ENCODE assay signal across 23 cellular contexts in the genomic region with DNA sequence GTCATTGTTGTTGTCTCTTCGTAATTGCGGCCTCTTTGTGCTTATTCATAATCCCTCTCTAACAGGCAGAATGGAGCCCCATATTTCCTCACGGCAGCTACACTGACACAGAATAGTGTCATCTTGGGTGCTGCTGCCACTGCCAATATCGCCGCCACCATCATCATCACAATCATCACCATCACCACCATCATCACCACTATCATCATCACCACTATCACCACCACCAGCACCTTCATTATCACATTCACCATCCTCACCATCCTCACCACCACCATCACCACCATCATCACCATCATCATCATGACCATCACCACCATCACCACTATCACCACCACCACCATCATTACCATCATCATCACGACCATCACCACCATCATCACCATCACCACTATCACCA. TPM values are rescaled to one million over a fixed set of nuclear protein-coding genes. Genes with fewer than 3 reads are reported as not detected.
DNase-seq lines count a peak whose midpoint lies in the region; ATAC-seq, FAIRE-seq and TF ChIP-seq lines count a peak whose summit lies in the region.
"Had no signal": no experiment of that assay in that cellular context is flagged by ENCODE, and none has a peak within 500 bp of the region (broad histone marks: within the 10 kb centered on the region; RNA-seq: fewer than 3 reads in every experiment).

No MANE protein-coding gene starts in this region.

- no peak overlapping the region for H2AFZ ChIP-seq in astrocyte (ENCODE audit: low read depth, low read length)
- H2AFZ ChIP-seq in neural progenitor cell (replicated peaks) = no peak overlapping the region
- H2AFZ ChIP-seq: GM23248 had no signal

- H3K27me3 ChIP-seq in astrocyte (ENCODE audit: insufficient read depth, low read length) (peaks cover 20% of the 10 kb centered on the region), neural progenitor cell (peaks cover 32% of the 10 kb centered on the region)

- FAIRE-seq in GM18507 (lab: Jason Lieb, UNC) (peak; percentile 5), astrocyte (lab: Jason Lieb, UNC) (peak; percentile 43)

- CTCF ChIA-PET in WTC11 (lab: Charles Lee) = no interaction called here

- no peaks in the 10 kb centered on the region for H3K79me2 ChIP-seq in astrocyte (ENCODE audit: insufficient read depth, low read length)
- H3K79me2 ChIP-seq in neural progenitor cell (ENCODE audit: low read depth) = no peaks in the 10 kb centered on the region

- no peak for DNase-seq in GM18507 (ENCODE audit: extremely low spot score, insufficient read length, low read depth)
- no peak for DNase-seq in astrocyte (ENCODE audit: low read depth)
- DNase-seq in endothelial cell (ENCODE audit: low spot score) = no peak
- DNase-seq in neural progenitor cell (ENCODE audit: low spot score) = no peak
- DNase-seq in WTC11 (ENCODE audit: low spot score) = no peak
- no peak for DNase-seq in SHP77 (lab: John Stamatoyannopoulos, UW)
- DNase-seq in T-helper 1 cell = no peak
- DNase-seq: C1 segment of cervical spinal cord, Calu3, COR-L47, DMS79 treated with DMSO at 0.1 percent for 48 hours, GF-D8, GM23248, H9, HFFc6 had no signal

- POLR2A ChIA-PET in WTC11 (lab: Charles Lee) = no interaction called here

- H4K20me1 ChIP-seq in astrocyte (ENCODE audit: insufficient read depth, low read length) (no peaks in the 10 kb centered on the region), neural progenitor cell (ENCODE audit: low read depth) (no peaks in the 10 kb centered on the region)

- H3K4me2 ChIP-seq in astrocyte (ENCODE audit: low read length) = no peak overlapping the region
- H3K4me2 ChIP-seq in neural progenitor cell = no peak overlapping the region

- H3K4me1 ChIP-seq in astrocyte (ENCODE audit: insufficient read depth, low read length) (no peaks in the 10 kb centered on the region), neural progenitor cell (peaks cover 3% of the 10 kb centered on the region)

- peaks cover 29% of the 10 kb centered on the region for H3K27me3 Mint-ChIP-seq in astrocyte (ENCODE audit: low read depth, unreplicated experiment)
- H3K27me3 Mint-ChIP-seq in endothelial cell (ENCODE audit: unreplicated experiment) = peaks cover 16% of the 10 kb centered on the region
- peaks cover 21% of the 10 kb centered on the region for H3K27me3 Mint-ChIP-seq in neural progenitor cell (ENCODE audit: insufficient read depth, low read depth)
- H3K27me3 Mint-ChIP-seq in WTC11 (ENCODE audit: low read depth) = peaks cover 12% of the 10 kb centered on the region

- H3K4me1 Mint-ChIP-seq in astrocyte (ENCODE audit: low read depth, unreplicated experiment) (peaks cover 2% of the 10 kb centered on the region), endothelial cell (ENCODE audit: unreplicated experiment) (peaks cover 3% of the 10 kb centered on the region), neural progenitor cell (peaks cover 14% of the 10 kb centered on the region), WTC11 (peaks cover 7% of the 10 kb centered on the region)

- H3K27ac Mint-ChIP-seq in astrocyte (ENCODE audit: unreplicated experiment) = no peak overlapping the region
- H3K27ac Mint-ChIP-seq in endothelial cell (ENCODE audit: unreplicated experiment) = no peak overlapping the region
- no peak overlapping the region for H3K27ac Mint-ChIP-seq in neural progenitor cell
- no peak overlapping the region for H3K27ac Mint-ChIP-seq in WTC11
- H3K27ac Mint-ChIP-seq: CD4-positive, alpha-beta memory T cell; H9; HFFc6 had no signal

- no peak overlapping the region for H3K4me3 Mint-ChIP-seq in astrocyte (ENCODE audit: unreplicated experiment)
- H3K4me3 Mint-ChIP-seq in endothelial cell (ENCODE audit: unreplicated experiment) = peak overlapping the region; percentile 78
- peak overlapping the region; percentile 0 for H3K4me3 Mint-ChIP-seq in neural progenitor cell
- H3K4me3 Mint-ChIP-seq in WTC11 = no peak overlapping the region
- H3K4me3 Mint-ChIP-seq: CD4-positive, alpha-beta memory T cell; H9; HFFc6 had no signal

- H3K27ac ChIP-seq in astrocyte (ENCODE audit: low read depth, low read length) (no peak overlapping the region), neural progenitor cell (no peak overlapping the region)
- H3K27ac ChIP-seq: GM23248 had no signal

- H3K36me3 Mint-ChIP-seq in astrocyte (ENCODE audit: low read depth, unreplicated experiment) = peaks cover 6% of the 10 kb centered on the region
- peaks cover 9% of the 10 kb centered on the region for H3K36me3 Mint-ChIP-seq in endothelial cell (ENCODE audit: low read depth, unreplicated experiment)
- H3K36me3 Mint-ChIP-seq in neural progenitor cell = peaks cover 3% of the 10 kb centered on the region
- peaks cover 6% of the 10 kb centered on the region for H3K36me3 Mint-ChIP-seq in WTC11

- no peak for TF ChIP-seq CTCF in astrocyte (IDR thresholded peaks at IDR 0.05; ENCODE audit: insufficient read depth, low read depth, low read length)
- no peak for TF ChIP-seq CTCF in endothelial cell (IDR thresholded peaks at IDR 0.05; ENCODE audit: unreplicated experiment)
- TF ChIP-seq CTCF in neural progenitor cell (IDR thresholded peaks at IDR 0.05) = no peak
- TF ChIP-seq CTCF in WTC11 (IDR thresholded peaks at IDR 0.05) = no peak

- peaks cover 9% of the 10 kb centered on the region for H3F3A ChIP-seq in neural progenitor cell (ENCODE audit: low read depth)

- H3K9ac ChIP-seq in astrocyte (ENCODE audit: low read length) (no peak overlapping the region), neural progenitor cell (no peak overlapping the region)
- H3K9ac ChIP-seq: GM23248 had no signal

- H3K9me3 Mint-ChIP-seq in astrocyte (ENCODE audit: unreplicated experiment) (no peaks in the 10 kb centered on the region), endothelial cell (ENCODE audit: unreplicated experiment) (peaks cover 5% of the 10 kb centered on the region), neural progenitor cell (peaks cover 3% of the 10 kb centered on the region), WTC11 (peaks cover 13% of the 10 kb centered on the region)

- ATAC-seq in WTC11 (no peak), SK-N-SH treated with all-trans-retinoic acid at 6 μM for 48 hours (no peak)
- ATAC-seq: HCT116 had no signal

- H3K36me3 ChIP-seq in astrocyte (ENCODE audit: insufficient read depth, low read length) = no peaks in the 10 kb centered on the region
- H3K36me3 ChIP-seq in neural progenitor cell = no peaks in the 10 kb centered on the region

- no peak overlapping the region for H3K4me3 ChIP-seq in astrocyte (ENCODE audit: insufficient read depth, low read depth, low read length)
- no peak overlapping the region for H3K4me3 ChIP-seq in neural progenitor cell
- H3K4me3 ChIP-seq: GM23248 had no signal

- H3K9me3 ChIP-seq in astrocyte (ENCODE audit: insufficient read depth, low read depth, low read length) = no peaks in the 10 kb centered on the region
- H3K9me3 ChIP-seq in neural progenitor cell (ENCODE audit: low read depth) = no peaks in the 10 kb centered on the region

TF ChIP-seq in WTC11, 78 proteins besides CTCF, POLR2A, EP300 and RAD21 (continues in another document):
- TF ChIP-seq OVOL2 (CRISPR knock-in tag; IDR thresholded peaks at IDR 0.05; ENCODE audit: borderline replicate concordance) (no peak), FOXP1 (CRISPR knock-in tag; IDR thresholded peaks at IDR 0.05; ENCODE audit: borderline replicate concordance) (no peak), SMAD4 (CRISPR knock-in tag; IDR thresholded peaks at IDR 0.05) (no peak)
- TF ChIP-seq, protein P1, sequence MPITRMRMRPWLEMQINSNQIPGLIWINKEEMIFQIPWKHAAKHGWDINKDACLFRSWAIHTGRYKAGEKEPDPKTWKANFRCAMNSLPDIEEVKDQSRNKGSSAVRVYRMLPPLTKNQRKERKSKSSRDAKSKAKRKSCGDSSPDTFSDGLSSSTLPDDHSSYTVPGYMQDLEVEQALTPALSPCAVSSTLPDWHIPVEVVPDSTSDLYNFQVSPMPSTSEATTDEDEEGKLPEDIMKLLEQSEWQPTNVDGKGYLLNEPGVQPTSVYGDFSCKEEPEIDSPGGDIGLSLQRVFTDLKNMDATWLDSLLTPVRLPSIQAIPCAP (CRISPR knock-in tag; IDR thresholded peaks at IDR 0.05) = no peak

TF ChIP-seq in SK-N-SH treated with all-trans-retinoic acid at 6 μM for 48 hours, 23 proteins besides CTCF, POLR2A, EP300 and RAD21 (continues in another document):
- TF ChIP-seq ZC3H10 (CRISPR knock-in tag; IDR thresholded peaks at IDR 0.05) = no peak
- TF ChIP-seq ZFP30 (CRISPR knock-in tag; IDR thresholded peaks at IDR 0.05) = no peak
- no peak for TF ChIP-seq PPARA (CRISPR knock-in tag; IDR thresholded peaks at IDR 0.05; ENCODE audit: borderline replicate concordance)
- no peak for TF ChIP-seq TCF4 (CRISPR knock-in tag; IDR thresholded peaks at IDR 0.05; ENCODE audit: borderline replicate concordance)
- TF ChIP-seq, protein P2, sequence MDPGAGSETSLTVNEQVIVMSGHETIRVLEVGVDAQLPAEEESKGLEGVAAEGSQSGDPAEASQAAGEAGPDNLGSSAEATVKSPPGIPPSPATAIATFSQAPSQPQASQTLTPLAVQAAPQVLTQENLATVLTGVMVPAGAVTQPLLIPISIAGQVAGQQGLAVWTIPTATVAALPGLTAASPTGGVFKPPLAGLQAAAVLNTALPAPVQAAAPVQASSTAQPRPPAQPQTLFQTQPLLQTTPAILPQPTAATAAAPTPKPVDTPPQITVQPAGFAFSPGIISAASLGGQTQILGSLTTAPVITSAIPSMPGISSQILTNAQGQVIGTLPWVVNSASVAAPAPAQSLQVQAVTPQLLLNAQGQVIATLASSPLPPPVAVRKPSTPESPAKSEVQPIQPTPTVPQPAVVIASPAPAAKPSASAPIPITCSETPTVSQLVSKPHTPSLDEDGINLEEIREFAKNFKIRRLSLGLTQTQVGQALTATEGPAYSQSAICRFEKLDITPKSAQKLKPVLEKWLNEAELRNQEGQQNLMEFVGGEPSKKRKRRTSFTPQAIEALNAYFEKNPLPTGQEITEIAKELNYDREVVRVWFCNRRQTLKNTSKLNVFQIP (CRISPR knock-in tag; IDR thresholded peaks at IDR 0.05; ENCODE audit: borderline replicate concordance, low read depth) = no peak

RNA-seq across cellular contexts. Expression of a gene that starts 10.8 kb away (rescaled TPM):
- total RNA-seq in astrocyte = not detected in 2 replicates
- not detected for total RNA-seq in endothelial cell (ENCODE audit: unreplicated experiment)
- total RNA-seq in neural progenitor cell (ENCODE audit: low replicate concordance) = not detected in 2 replicates
- not detected in 3 replicates for total RNA-seq in WTC11 (2021)
- total RNA-seq: A172; A673; Calu3; CD4-positive, alpha-beta memory T cell; Daoy; G401; GM23248; H4; H9; HFFc6 had no signal

RNA-seq across cellular contexts. Expression of a gene that starts 12.3 kb away (rescaled TPM):
- 0.34 TPM in 1 of 2 replicates, not detected in the other for total RNA-seq in astrocyte
- not detected for total RNA-seq in endothelial cell (ENCODE audit: unreplicated experiment)
- total RNA-seq in neural progenitor cell (ENCODE audit: low replicate concordance) = 0.99 TPM in 1 of 2 replicates, not detected in the other
- 0.53 to 1.7 TPM (median 0.73 TPM) in 3 replicates for total RNA-seq in WTC11 (2021)
- total RNA-seq: A172, Calu3, Daoy, G401, HFFc6 had no signal

RNA-seq across cellular contexts. Expression of a gene that starts 16.7 kb away (rescaled TPM):
- total RNA-seq in astrocyte (2.8 and 3.6 TPM in 2 replicates), endothelial cell (ENCODE audit: unreplicated experiment) (10.2 TPM), neural progenitor cell (ENCODE audit: low replicate concordance) (1.3 and 3.3 TPM in 2 replicates), WTC11 (2021) (1.7 to 2.2 TPM (median 2.0 TPM) in 3 replicates)

RNA-seq across cellular contexts. Expression of a gene that starts 17.2 kb away (rescaled TPM):
- 15.7 and 18.3 TPM in 2 replicates for total RNA-seq in astrocyte
- 26.2 TPM for total RNA-seq in endothelial cell (ENCODE audit: unreplicated experiment)
- total RNA-seq in neural progenitor cell (ENCODE audit: low replicate concordance) = 2.0 and 11.0 TPM in 2 replicates
- 13.8 to 15.9 TPM (median 15.1 TPM) in 3 replicates for total RNA-seq in WTC11 (2021)

RNA-seq across cellular contexts. Expression of a gene that starts 33.5 kb away (rescaled TPM):
- total RNA-seq in astrocyte (52.4 and 53.1 TPM in 2 replicates), endothelial cell (ENCODE audit: unreplicated experiment) (123 TPM), neural progenitor cell (ENCODE audit: low replicate concordance) (23.2 and 51.2 TPM in 2 replicates), WTC11 (2021) (55.8 to 63.6 TPM (median 63.5 TPM) in 3 replicates)

Comparison
In these comparisons a context has a peak if more than half of its experiments do, and no peak if none do; other contexts are left out.
1. H3K4me3 Mint-ChIP-seq: peak in endothelial cell (single experiment) and neural progenitor cell (single experiment); none in astrocyte (single experiment) and WTC11 (single experiment).